19 cellular contexts compared by ENCODE assay signal in genomic region chr2:43104763-43105162, GRCh38.
DNase-seq lines count a peak whose midpoint lies in the region; ATAC-seq and TF ChIP-seq lines count a peak whose summit lies in the region.
"Had no signal": no experiment of that assay in that cellular context is flagged by ENCODE, and none has a peak within 500 bp of the region (broad histone marks: within the 10 kb centered on the region; RNA-seq: fewer than 3 reads in every experiment).

No MANE protein-coding gene starts in this region.

- TF ChIP-seq CTCF in GM12872 (IDR thresholded peaks at IDR 0.05; ENCODE audit: insufficient read depth, low read depth, low read length) (peak; percentile 23; the same call in 1 of the 3 replicates), gastroesophageal sphincter (IDR thresholded peaks at IDR 0.05) (no peak), glutamatergic neuron (IDR thresholded peaks at IDR 0.05; ENCODE audit: partially characterized antibody, unreplicated experiment) (no peak)

- H3K27ac Mint-ChIP-seq in stimulated activated memory B cell treated with anti-CD40 and anti-IgM and Interleukin-4, amounts not matched to agents 10 μg/mL and 1 μg/mL and 100 μg/mL, for 72 hours: peak overlapping the region; percentile 40
- no peak overlapping the region for H3K27ac Mint-ChIP-seq in glutamatergic neuron (ENCODE audit: unreplicated experiment)

- no peaks in the 10 kb centered on the region for H3K27me3 ChIP-seq in gastroesophageal sphincter
- H3K27me3 ChIP-seq: ascending aorta had no signal

- DNase-seq in MV-4-11 (lab: John Stamatoyannopoulos, UW) (peak; percentile 33), AG20443 (ENCODE audit: low spot score) (no peak), glutamatergic neuron (no peak)
- DNase-seq in activated CD4-positive, alpha-beta T cell treated with anti-CD3 and anti-CD28 coated beads for 1 hour: no peak
- DNase-seq: activated gamma-delta T cell; CD4-positive, alpha-beta memory T cell; EL; naive thymus-derived CD8-positive, alpha-beta T cell; NCI-H2081 treated with DMSO at 0.1 percent for 48 hours; NCI-H69; stimulated activated naive CD8-positive, alpha-beta T cell treated with anti-CD3 and anti-CD28 coated beads, Interleukin-15, Interleukin-2, amounts not matched to agents 100 U/mL and 50 U/mL, for 24 hours had no signal

- H3K4me1 Mint-ChIP-seq in stimulated activated memory B cell treated with anti-CD40 and anti-IgM and Interleukin-4, amounts not matched to agents 10 μg/mL and 1 μg/mL and 100 μg/mL, for 72 hours: peaks cover 51% of the 10 kb centered on the region
- H3K4me1 Mint-ChIP-seq in glutamatergic neuron (ENCODE audit: low read depth, unreplicated experiment): peaks cover 8% of the 10 kb centered on the region

- peaks cover 0 to 91% (median 30%) of the 10 kb centered on the region in 3 donors for H3K4me1 ChIP-seq in gastroesophageal sphincter

- no CpG with 5 or more reads among the region's 2 CpGs for WGBS in gastroesophageal sphincter (ENCODE audit: low coverage in 1 of 2), 2 donors

- no peaks in the 10 kb centered on the region for H3K9me3 ChIP-seq in gastroesophageal sphincter
- H3K9me3 ChIP-seq: ascending aorta had no signal

- H3K27me3 Mint-ChIP-seq in stimulated activated memory B cell treated with anti-CD40 and anti-IgM and Interleukin-4, amounts not matched to agents 10 μg/mL and 1 μg/mL and 100 μg/mL, for 72 hours: peaks cover 5% of the 10 kb centered on the region
- peaks cover 7% of the 10 kb centered on the region for H3K27me3 Mint-ChIP-seq in glutamatergic neuron (ENCODE audit: unreplicated experiment)
- H3K27me3 Mint-ChIP-seq: CD4-positive, alpha-beta memory T cell; naive thymus-derived CD8-positive, alpha-beta T cell had no signal

- H3K4me3 Mint-ChIP-seq in stimulated activated memory B cell treated with anti-CD40 and anti-IgM and Interleukin-4, amounts not matched to agents 10 μg/mL and 1 μg/mL and 100 μg/mL, for 72 hours: no peak overlapping the region
- no peak overlapping the region for H3K4me3 Mint-ChIP-seq in glutamatergic neuron (ENCODE audit: unreplicated experiment)
- H3K4me3 Mint-ChIP-seq: CD4-positive, alpha-beta memory T cell had no signal

- H3K9me3 Mint-ChIP-seq in stimulated activated memory B cell treated with anti-CD40 and anti-IgM and Interleukin-4, amounts not matched to agents 10 μg/mL and 1 μg/mL and 100 μg/mL, for 72 hours: peaks cover 4% of the 10 kb centered on the region
- H3K9me3 Mint-ChIP-seq in glutamatergic neuron (ENCODE audit: unreplicated experiment): peaks cover 5% of the 10 kb centered on the region

- no peak overlapping the region for H3K4me3 ChIP-seq in gastroesophageal sphincter
- H3K4me3 ChIP-seq: ascending aorta had no signal

- no peak for TF ChIP-seq EP300 in gastroesophageal sphincter (IDR thresholded peaks at IDR 0.05)

- no peaks in the 10 kb centered on the region for H3K36me3 ChIP-seq in gastroesophageal sphincter
- H3K36me3 ChIP-seq: ascending aorta had no signal

- ATAC-seq in gastroesophageal sphincter: no peak
- ATAC-seq in stimulated activated memory B cell treated with anti-CD40 and anti-IgM and Interleukin-4, amounts not matched to agents 10 μg/mL and 1 μg/mL and 100 μg/mL, for 72 hours: no peak
- ATAC-seq in GM21717 (IDR thresholded peaks at IDR 0.05; ENCODE audit: unreplicated experiment): no peak
- ATAC-seq: esophagus mucosa; left lobe of liver; naive thymus-derived CD8-positive, alpha-beta T cell; stimulated activated naive CD8-positive, alpha-beta T cell treated with anti-CD3 and anti-CD28 coated beads, Interleukin-15, Interleukin-2, amounts not matched to agents 100 U/mL and 50 U/mL, for 24 hours had no signal

- no peaks in the 10 kb centered on the region for H3K36me3 Mint-ChIP-seq in stimulated activated memory B cell treated with anti-CD40 and anti-IgM and Interleukin-4, amounts not matched to agents 10 μg/mL and 1 μg/mL and 100 μg/mL, for 72 hours
- peaks cover 5% of the 10 kb centered on the region for H3K36me3 Mint-ChIP-seq in glutamatergic neuron (ENCODE audit: unreplicated experiment)
- H3K36me3 Mint-ChIP-seq: CD4-positive, alpha-beta memory T cell had no signal

- H3K27ac ChIP-seq in gastroesophageal sphincter: peak overlapping the region in 3 of 4 donors; percentile 68 to 92 (median 90)
- H3K27ac ChIP-seq: VCaP had no signal

- TF ChIP-seq POLR2A in gastroesophageal sphincter (IDR thresholded peaks at IDR 0.05): no peak
